In genomic region chr16:69089091-69089912, GRCh38 we compare ENCODE assay signal across 1 cellular context.
TF ChIP-seq lines count a peak whose summit lies in the region.

No MANE protein-coding gene starts in this region.

TF ChIP-seq in HepG2, 621 proteins besides CTCF, POLR2A, EP300 and RAD21 (continues in another document):
- TF ChIP-seq FOXO4 (CRISPR knock-in tag; conservative IDR thresholded peaks at IDR 0.05), result no peak
- 0 out of 2 replicates have a peak, but pooled peaks have one; percentile 6 for TF ChIP-seq FOXA3 (CRISPR knock-in tag; IDR thresholded peaks at IDR 0.05)
- peak; percentile 56; the same call in 1 of the 2 replicates for TF ChIP-seq ZNF792 (CRISPR knock-in tag; IDR thresholded peaks at IDR 0.05)
- TF ChIP-seq CBX2 (IDR thresholded peaks at IDR 0.05; ENCODE audit: low read depth, low read length), result no peak
- no peak for TF ChIP-seq CBX2 (CRISPR knock-in tag; IDR thresholded peaks at IDR 0.05; ENCODE audit: low read depth)
- peak; percentile 61; the same call in 1 of the 2 replicates for TF ChIP-seq KDM5B (CRISPR knock-in tag; IDR thresholded peaks at IDR 0.05; ENCODE audit: borderline replicate concordance)
- TF ChIP-seq CCDC6 (CRISPR knock-in tag; IDR thresholded peaks at IDR 0.05), result no peak
- no peak for TF ChIP-seq PAX8 (CRISPR knock-in tag; IDR thresholded peaks at IDR 0.05; ENCODE audit: borderline replicate concordance)
- peak; percentile 49; the same call in 1 of the 2 replicates for TF ChIP-seq HOXA3 (CRISPR knock-in tag; IDR thresholded peaks at IDR 0.05)
- TF ChIP-seq HES4 (CRISPR knock-in tag; IDR thresholded peaks at IDR 0.05; ENCODE audit: borderline replicate concordance), result no peak
- no peak for TF ChIP-seq ZBTB26 (CRISPR knock-in tag; IDR thresholded peaks at IDR 0.05; ENCODE audit: borderline replicate concordance)
- TF ChIP-seq ZNF770 (CRISPR knock-in tag; IDR thresholded peaks at IDR 0.05), result no peak
- peak; percentile 69; the same call in 1 of the 2 replicates for TF ChIP-seq NRL (CRISPR knock-in tag; IDR thresholded peaks at IDR 0.05; ENCODE audit: borderline replicate concordance)
- no peak for TF ChIP-seq MEIS2 (CRISPR knock-in tag; IDR thresholded peaks at IDR 0.05)
- TF ChIP-seq ZNF382 (CRISPR knock-in tag; IDR thresholded peaks at IDR 0.05; ENCODE audit: borderline replicate concordance), result no peak
- no peak for TF ChIP-seq ZNF720 (CRISPR knock-in tag; IDR thresholded peaks at IDR 0.05)
- TF ChIP-seq SP5 (CRISPR knock-in tag; IDR thresholded peaks at IDR 0.05; ENCODE audit: borderline replicate concordance, low read depth), result no peak
- no peak for TF ChIP-seq ZMAT5 (CRISPR knock-in tag; IDR thresholded peaks at IDR 0.05; ENCODE audit: borderline replicate concordance, low read depth)
- no peak for TF ChIP-seq PAWR (CRISPR knock-in tag; IDR thresholded peaks at IDR 0.05; ENCODE audit: borderline replicate concordance)
- no peak for TF ChIP-seq ZNF615 (CRISPR knock-in tag; IDR thresholded peaks at IDR 0.05; ENCODE audit: borderline replicate concordance)
- TF ChIP-seq ZNF678 (CRISPR knock-in tag; IDR thresholded peaks at IDR 0.05), result no peak
- TF ChIP-seq ZGPAT (CRISPR knock-in tag; IDR thresholded peaks at IDR 0.05), result 0 out of 2 replicates have a peak, but pooled peaks have one; percentile 45
- no peak for TF ChIP-seq MAF1 (CRISPR knock-in tag; IDR thresholded peaks at IDR 0.05; ENCODE audit: borderline replicate concordance)
- no peak; the same call in 1 of the 2 replicates for TF ChIP-seq JUN (CRISPR knock-in tag; IDR thresholded peaks at IDR 0.05)
- TF ChIP-seq ZNF576 (CRISPR knock-in tag; IDR thresholded peaks at IDR 0.05), result no peak
- TF ChIP-seq ZNF383 (CRISPR knock-in tag; IDR thresholded peaks at IDR 0.05; ENCODE audit: borderline replicate concordance), result no peak
- TF ChIP-seq FOXM1 (CRISPR knock-in tag; IDR thresholded peaks at IDR 0.05), result no peak
- TF ChIP-seq NCOA2 (CRISPR knock-in tag; IDR thresholded peaks at IDR 0.05), result no peak
- TF ChIP-seq LRRFIP1 (CRISPR knock-in tag; conservative IDR thresholded peaks at IDR 0.05), result no peak
- peak; percentile 74 for TF ChIP-seq ZFP91 (CRISPR knock-in tag; IDR thresholded peaks at IDR 0.05; ENCODE audit: borderline replicate concordance)
- TF ChIP-seq ZNF816 (CRISPR knock-in tag; IDR thresholded peaks at IDR 0.05; ENCODE audit: borderline replicate concordance), result no peak
- no peak; the same call in 1 of the 2 replicates for TF ChIP-seq RCOR2 (CRISPR knock-in tag; IDR thresholded peaks at IDR 0.05)
- no peak for TF ChIP-seq ZNF10 (CRISPR knock-in tag; IDR thresholded peaks at IDR 0.05; ENCODE audit: borderline replicate concordance, low read depth)
- TF ChIP-seq SNAI1 (CRISPR knock-in tag; IDR thresholded peaks at IDR 0.05; ENCODE audit: borderline replicate concordance), result no peak
- no peak for TF ChIP-seq ZNF34 (CRISPR knock-in tag; IDR thresholded peaks at IDR 0.05; ENCODE audit: borderline replicate concordance)
- no peak for TF ChIP-seq MBD4 (IDR thresholded peaks at IDR 0.05; ENCODE audit: borderline replicate concordance, low read length)
- no peak for TF ChIP-seq NR2C2 (CRISPR knock-in tag; IDR thresholded peaks at IDR 0.05; ENCODE audit: borderline replicate concordance)
- no peak for TF ChIP-seq IRF1 (CRISPR knock-in tag; IDR thresholded peaks at IDR 0.05; ENCODE audit: low read depth)
- TF ChIP-seq XBP1 (CRISPR knock-in tag; IDR thresholded peaks at IDR 0.05), result no peak
- no peak for TF ChIP-seq ZNF776 (CRISPR knock-in tag; IDR thresholded peaks at IDR 0.05)
- TF ChIP-seq ZNF772 (CRISPR knock-in tag; IDR thresholded peaks at IDR 0.05), result no peak
- no peak for TF ChIP-seq ZNF513 (CRISPR knock-in tag; conservative IDR thresholded peaks at IDR 0.05)
- TF ChIP-seq MAFG (CRISPR knock-in tag; IDR thresholded peaks at IDR 0.05), result no peak
- TF ChIP-seq SMAD9 (CRISPR knock-in tag; IDR thresholded peaks at IDR 0.05), result no peak
- TF ChIP-seq EZH2 (conservative IDR thresholded peaks at IDR 0.05; ENCODE audit: low read depth, low read length), result no peak
- TF ChIP-seq CC2D1A (CRISPR knock-in tag; IDR thresholded peaks at IDR 0.05), result no peak
- TF ChIP-seq ZNF264 (CRISPR knock-in tag; IDR thresholded peaks at IDR 0.05), result no peak
- peak; percentile 23 for TF ChIP-seq ZMYM3 (CRISPR knock-in tag; IDR thresholded peaks at IDR 0.05)
- no peak for TF ChIP-seq ISL2 (CRISPR knock-in tag; IDR thresholded peaks at IDR 0.05)
- no peak for TF ChIP-seq ZNF740 (CRISPR knock-in tag; IDR thresholded peaks at IDR 0.05)
- TF ChIP-seq MIER3 (CRISPR knock-in tag; IDR thresholded peaks at IDR 0.05; ENCODE audit: borderline replicate concordance), result no peak
- no peak for TF ChIP-seq NR2F1 (CRISPR knock-in tag; IDR thresholded peaks at IDR 0.05)
- TF ChIP-seq IKZF5 (CRISPR knock-in tag; IDR thresholded peaks at IDR 0.05), result 0 out of 2 replicates have a peak, but pooled peaks have one; percentile 7
- TF ChIP-seq ZNF207 (IDR thresholded peaks at IDR 0.05; ENCODE audit: borderline replicate concordance), result no peak
- no peak for TF ChIP-seq ZFAT (CRISPR knock-in tag; conservative IDR thresholded peaks at IDR 0.05)
- TF ChIP-seq MYC (CRISPR knock-in tag; IDR thresholded peaks at IDR 0.05; ENCODE audit: borderline replicate concordance), result peak; percentile 94
- TF ChIP-seq ATF7-NPFF (CRISPR knock-in tag; IDR thresholded peaks at IDR 0.05; ENCODE audit: low read depth), result no peak
- TF ChIP-seq IRF2 (CRISPR knock-in tag; IDR thresholded peaks at IDR 0.05), result 0 out of 2 replicates have a peak, but pooled peaks have one; percentile 17
- TF ChIP-seq PHF5A (CRISPR knock-in tag; IDR thresholded peaks at IDR 0.05; ENCODE audit: low read depth, unreplicated experiment), result no peak
- TF ChIP-seq ZNF703 (CRISPR knock-in tag; IDR thresholded peaks at IDR 0.05; ENCODE audit: borderline replicate concordance), result no peak
- no peak for TF ChIP-seq NR3C1 (CRISPR knock-in tag; IDR thresholded peaks at IDR 0.05)
